Comparison of ENCODE assay signal across 27 cellular contexts in genomic region chr2:201515573-201516246, GRCh38.
"Had no signal": no experiment of that assay in that cellular context is flagged by ENCODE, and none has a peak within 500 bp of the region (broad histone marks: within the 10 kb centered on the region; RNA-seq: fewer than 3 reads in every experiment).

No MANE protein-coding gene starts in this region.

- ATAC-seq: activated CD4-positive, CD25-positive, alpha-beta regulatory T cell treated with anti-CD3 and anti-CD28 coated beads, Interleukin-2, amount 50 U/mL, for 24 hours; activated CD8-positive, alpha-beta memory T cell treated with anti-CD3 and anti-CD28 coated beads, Interleukin-2, amount 10 ng/mL, durations not matched to agents 7 days and 5 days; activated CD8-positive, alpha-beta T cell treated with anti-CD3 and anti-CD28 coated beads, Interleukin-2, amount 10 ng/mL, durations not matched to agents 7 days and 5 days; activated naive CD8-positive, alpha-beta T cell treated with anti-CD3 and anti-CD28 coated beads, Interleukin-2, amount 50 U/mL, for 24 hours; gastroesophageal sphincter; T-cell had no signal

- DNase-seq: activated B cell treated with CpG ODN at 0.5 μM for 24 hours; activated CD4-positive, alpha-beta T cell treated with anti-CD3 and anti-CD28 coated beads for 48 hours; activated CD4-positive, alpha-beta T cell treated with anti-CD3 and anti-CD28 coated beads, Interleukin-2, amount 50 U/mL, for 1 hour; activated CD4-positive, alpha-beta T cell treated with anti-CD3 and anti-CD28 coated beads, Interleukin-2, amount 50 U/mL, for 48 hours; activated CD8-positive, alpha-beta memory T cell treated with anti-CD3 and anti-CD28 coated beads, Interleukin-2, amount 10 ng/mL, durations not matched to agents 7 days and 5 days; activated CD8-positive, alpha-beta memory T cell treated with anti-CD3 and anti-CD28 coated beads, Interleukin-2, amount 50 U/mL, for 4 hours; activated CD8-positive, alpha-beta T cell treated with anti-CD3 and anti-CD28 coated beads, Interleukin-2, amount 10 ng/mL, durations not matched to agents 7 days and 5 days; activated effector memory CD4-positive, alpha-beta T cell treated with anti-CD3 and anti-CD28 coated beads, Interleukin-2, amount 50 U/mL, for 16 hours; activated naive CD4-positive, alpha-beta T cell treated with anti-CD3 and anti-CD28 coated beads for 36 hours; activated naive CD8-positive, alpha-beta T cell treated with anti-CD3 and anti-CD28 coated beads for 36 hours; activated naive CD8-positive, alpha-beta T cell treated with anti-CD3 and anti-CD28 coated beads, Interleukin-2, amount 50 U/mL, for 24 hours; activated T-cell treated with anti-CD3 and anti-CD28 coated beads, Interleukin-2, amount 50 U/mL, for 1 hour; activated T-cell treated with anti-CD3 and anti-CD28 coated beads, Interleukin-2, amount 50 U/mL, for 48 hours; adrenal gland; amygdala; aorta; central memory CD4-positive, alpha-beta T cell; cerebellar nuclear complex; colonic mucosa; effector CD8-positive, alpha-beta T cell; esophagus squamous epithelium; foreskin melanocyte; T-cell; T1000; WERI-Rb-1 had no signal
